In the genomic region with DNA sequence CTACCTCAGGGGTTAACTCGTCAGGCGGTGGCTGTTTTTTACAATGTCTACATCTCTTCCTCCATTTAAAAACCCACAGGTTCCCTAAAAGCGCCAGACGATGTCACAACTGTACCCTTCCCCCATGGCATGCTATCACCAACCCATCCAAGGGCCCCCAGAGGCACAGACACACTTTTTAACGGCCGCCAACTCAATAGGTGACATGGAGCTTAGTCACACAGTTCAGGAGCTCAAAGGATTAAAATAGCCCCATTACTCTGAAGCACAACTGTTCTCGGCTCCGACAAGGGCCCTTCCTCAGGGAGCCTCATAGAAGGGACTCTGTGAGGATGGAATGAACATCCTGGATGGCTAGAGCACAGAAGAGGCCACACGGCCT, we compare ENCODE assay signal across 9 cellular contexts. TPM values are rescaled to one million over a fixed set of nuclear protein-coding genes. Genes with fewer than 3 reads are reported as not detected.
DNase-seq lines count a peak whose midpoint lies in the region; ATAC-seq and TF ChIP-seq lines count a peak whose summit lies in the region.
"Had no signal": no experiment of that assay in that cellular context is flagged by ENCODE, and none has a peak within 500 bp of the region (broad histone marks: within the 10 kb centered on the region; RNA-seq: fewer than 3 reads in every experiment).

No MANE protein-coding gene starts in this region.

- DNase-seq in T-helper 2 cell treated with Interferon-gamma antibody and Interleukin-4, amounts not matched to agents 5 μg/mL and 100 μg/mL, for 36 hours (ENCODE audit: low spot score) = peak; percentile 17
- no peak for DNase-seq in T-helper 2 cell
- DNase-seq in trophoblast cell = no peak
- DNase-seq in globus pallidus (ENCODE audit: low spot score) = no peak
- no peak for DNase-seq in DMS153 treated with DMSO at 0.1 percent for 48 hours (lab: John Stamatoyannopoulos, UW; ENCODE audit: unreplicated experiment)

- no peak overlapping the region for H4K12ac ChIP-seq in trophoblast cell (ENCODE audit: low read depth, low read length)

- H3K27me3 ChIP-seq in trophoblast cell (ENCODE audit: insufficient read depth, low read length) = no peaks in the 10 kb centered on the region

- H3K4ac ChIP-seq in trophoblast cell (ENCODE audit: low read depth, low read length) = peak overlapping the region; percentile 72

- no peak overlapping the region for H3K27ac ChIP-seq in trophoblast cell (ENCODE audit: low read depth, low read length)
- H3K27ac ChIP-seq: coronary artery had no signal

- H3K4me1 Mint-ChIP-seq in T-helper 2 cell treated with Interferon-gamma antibody and Interleukin-4, amounts not matched to agents 5 μg/mL and 100 μg/mL, for 36 hours (ENCODE audit: low read depth) = peaks cover 40% of the 10 kb centered on the region

- no peak overlapping the region for H3K18ac ChIP-seq in trophoblast cell (ENCODE audit: low read length)

- H3K9me3 ChIP-seq in trophoblast cell (ENCODE audit: insufficient read depth, low read depth, low read length) = no peaks in the 10 kb centered on the region

- H2BK120ac ChIP-seq in trophoblast cell (ENCODE audit: insufficient read depth, low read length, poor library complexity) = no peak overlapping the region

- H2AFZ ChIP-seq in trophoblast cell (ENCODE audit: insufficient read depth, low read length, poor library complexity) = no peak overlapping the region

- no peak overlapping the region for H2BK12ac ChIP-seq in trophoblast cell (ENCODE audit: low read length)

- H4K91ac ChIP-seq in trophoblast cell (ENCODE audit: low read depth, low read length) = no peak overlapping the region

- no peak overlapping the region for H3K4me2 ChIP-seq in trophoblast cell (ENCODE audit: low read length)

- H3K4me3 ChIP-seq in trophoblast cell (ENCODE audit: low read depth, low read length) = no peak overlapping the region
- H3K4me3 ChIP-seq: coronary artery had no signal

- no peaks in the 10 kb centered on the region for H3K79me1 ChIP-seq in trophoblast cell (ENCODE audit: low read length)

- no peak overlapping the region for H2AK5ac ChIP-seq in trophoblast cell (ENCODE audit: low read length)

- H3K4me1 ChIP-seq in trophoblast cell (ENCODE audit: control insufficient read depth in 1 of 2, insufficient read depth in 2 of 2, low read length in 2 of 2) = peaks cover 10 to 14% of the 10 kb centered on the region in 2 experiments

- H3K27me3 Mint-ChIP-seq in T-helper 2 cell treated with Interferon-gamma antibody and Interleukin-4, amounts not matched to agents 5 μg/mL and 100 μg/mL, for 36 hours (ENCODE audit: low read depth) = no peaks in the 10 kb centered on the region

- ATAC-seq in HG03175 (IDR thresholded peaks at IDR 0.05; ENCODE audit: unreplicated experiment) = peak; percentile 52
- ATAC-seq in SK-N-SH treated with all-trans-retinoic acid at 6 μM for 48 hours = peak; percentile 59
- ATAC-seq in GM19395 (IDR thresholded peaks at IDR 0.05; ENCODE audit: unreplicated experiment) = no peak

- H3K79me2 ChIP-seq in trophoblast cell (ENCODE audit: control insufficient read depth, insufficient read depth, low read length, poor library complexity) = peaks cover 26% of the 10 kb centered on the region

- H3K23ac ChIP-seq in trophoblast cell (ENCODE audit: low read length) = no peak overlapping the region

- H4K8ac ChIP-seq in trophoblast cell (ENCODE audit: low read depth, low read length) = no peak overlapping the region

- H3K27ac Mint-ChIP-seq in T-helper 2 cell treated with Interferon-gamma antibody and Interleukin-4, amounts not matched to agents 5 μg/mL and 100 μg/mL, for 36 hours = peak overlapping the region; percentile 77

- peak overlapping the region; percentile 46 for H3K4me3 Mint-ChIP-seq in T-helper 2 cell treated with Interferon-gamma antibody and Interleukin-4, amounts not matched to agents 5 μg/mL and 100 μg/mL, for 36 hours

- peaks cover 14% of the 10 kb centered on the region for H3K36me3 Mint-ChIP-seq in T-helper 2 cell treated with Interferon-gamma antibody and Interleukin-4, amounts not matched to agents 5 μg/mL and 100 μg/mL, for 36 hours (ENCODE audit: low read depth)

- peaks cover 4 to 11% of the 10 kb centered on the region in 2 experiments for H3K36me3 ChIP-seq in trophoblast cell (ENCODE audit: control insufficient read depth in 1 of 2, insufficient read depth in 2 of 2, low read length in 2 of 2)

- no peak overlapping the region for H3K14ac ChIP-seq in trophoblast cell (ENCODE audit: low read length)

- no peaks in the 10 kb centered on the region for H3K9me3 Mint-ChIP-seq in T-helper 2 cell treated with Interferon-gamma antibody and Interleukin-4, amounts not matched to agents 5 μg/mL and 100 μg/mL, for 36 hours

- no CpG with 5 or more reads among the region's 9 CpGs for WGBS in trophoblast cell (ENCODE audit: extremely low coverage, insufficient coverage, insufficient read length)

- no peak overlapping the region for H3K9ac ChIP-seq in trophoblast cell (ENCODE audit: low read length)

- H2BK5ac ChIP-seq in trophoblast cell (ENCODE audit: low read depth, low read length, poor library complexity) = no peak overlapping the region

TF ChIP-seq in SK-N-SH treated with all-trans-retinoic acid at 6 μM for 48 hours, 23 proteins besides CTCF, POLR2A, EP300 and RAD21:
- TF ChIP-seq RARB (CRISPR knock-in tag; IDR thresholded peaks at IDR 0.05) = no peak
- no peak for TF ChIP-seq ZNF8 (CRISPR knock-in tag; IDR thresholded peaks at IDR 0.05)
- TF ChIP-seq, protein P1, sequence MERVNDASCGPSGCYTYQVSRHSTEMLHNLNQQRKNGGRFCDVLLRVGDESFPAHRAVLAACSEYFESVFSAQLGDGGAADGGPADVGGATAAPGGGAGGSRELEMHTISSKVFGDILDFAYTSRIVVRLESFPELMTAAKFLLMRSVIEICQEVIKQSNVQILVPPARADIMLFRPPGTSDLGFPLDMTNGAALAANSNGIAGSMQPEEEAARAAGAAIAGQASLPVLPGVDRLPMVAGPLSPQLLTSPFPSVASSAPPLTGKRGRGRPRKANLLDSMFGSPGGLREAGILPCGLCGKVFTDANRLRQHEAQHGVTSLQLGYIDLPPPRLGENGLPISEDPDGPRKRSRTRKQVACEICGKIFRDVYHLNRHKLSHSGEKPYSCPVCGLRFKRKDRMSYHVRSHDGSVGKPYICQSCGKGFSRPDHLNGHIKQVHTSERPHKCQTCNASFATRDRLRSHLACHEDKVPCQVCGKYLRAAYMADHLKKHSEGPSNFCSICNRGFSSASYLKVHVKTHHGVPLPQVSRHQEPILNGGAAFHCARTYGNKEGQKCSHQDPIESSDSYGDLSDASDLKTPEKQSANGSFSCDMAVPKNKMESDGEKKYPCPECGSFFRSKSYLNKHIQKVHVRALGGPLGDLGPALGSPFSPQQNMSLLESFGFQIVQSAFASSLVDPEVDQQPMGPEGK (CRISPR knock-in tag; IDR thresholded peaks at IDR 0.05; ENCODE audit: borderline replicate concordance) = no peak
- TF ChIP-seq CSDC2 (CRISPR knock-in tag; IDR thresholded peaks at IDR 0.05) = no peak
- TF ChIP-seq SNAI2 (CRISPR knock-in tag; IDR thresholded peaks at IDR 0.05) = no peak
- TF ChIP-seq, protein P2, sequence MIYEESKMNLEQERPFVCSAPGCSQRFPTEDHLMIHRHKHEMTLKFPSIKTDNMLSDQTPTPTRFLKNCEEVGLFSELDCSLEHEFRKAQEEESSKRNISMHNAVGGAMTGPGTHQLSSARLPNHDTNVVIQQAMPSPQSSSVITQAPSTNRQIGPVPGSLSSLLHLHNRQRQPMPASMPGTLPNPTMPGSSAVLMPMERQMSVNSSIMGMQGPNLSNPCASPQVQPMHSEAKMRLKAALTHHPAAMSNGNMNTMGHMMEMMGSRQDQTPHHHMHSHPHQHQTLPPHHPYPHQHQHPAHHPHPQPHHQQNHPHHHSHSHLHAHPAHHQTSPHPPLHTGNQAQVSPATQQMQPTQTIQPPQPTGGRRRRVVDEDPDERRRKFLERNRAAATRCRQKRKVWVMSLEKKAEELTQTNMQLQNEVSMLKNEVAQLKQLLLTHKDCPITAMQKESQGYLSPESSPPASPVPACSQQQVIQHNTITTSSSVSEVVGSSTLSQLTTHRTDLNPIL (CRISPR knock-in tag; IDR thresholded peaks at IDR 0.05; ENCODE audit: low read depth) = no peak
- no peak for TF ChIP-seq TOX (CRISPR knock-in tag; IDR thresholded peaks at IDR 0.05; ENCODE audit: borderline replicate concordance)
- no peak for TF ChIP-seq TCF4 (CRISPR knock-in tag; IDR thresholded peaks at IDR 0.05; ENCODE audit: borderline replicate concordance)
- TF ChIP-seq, protein P3, sequence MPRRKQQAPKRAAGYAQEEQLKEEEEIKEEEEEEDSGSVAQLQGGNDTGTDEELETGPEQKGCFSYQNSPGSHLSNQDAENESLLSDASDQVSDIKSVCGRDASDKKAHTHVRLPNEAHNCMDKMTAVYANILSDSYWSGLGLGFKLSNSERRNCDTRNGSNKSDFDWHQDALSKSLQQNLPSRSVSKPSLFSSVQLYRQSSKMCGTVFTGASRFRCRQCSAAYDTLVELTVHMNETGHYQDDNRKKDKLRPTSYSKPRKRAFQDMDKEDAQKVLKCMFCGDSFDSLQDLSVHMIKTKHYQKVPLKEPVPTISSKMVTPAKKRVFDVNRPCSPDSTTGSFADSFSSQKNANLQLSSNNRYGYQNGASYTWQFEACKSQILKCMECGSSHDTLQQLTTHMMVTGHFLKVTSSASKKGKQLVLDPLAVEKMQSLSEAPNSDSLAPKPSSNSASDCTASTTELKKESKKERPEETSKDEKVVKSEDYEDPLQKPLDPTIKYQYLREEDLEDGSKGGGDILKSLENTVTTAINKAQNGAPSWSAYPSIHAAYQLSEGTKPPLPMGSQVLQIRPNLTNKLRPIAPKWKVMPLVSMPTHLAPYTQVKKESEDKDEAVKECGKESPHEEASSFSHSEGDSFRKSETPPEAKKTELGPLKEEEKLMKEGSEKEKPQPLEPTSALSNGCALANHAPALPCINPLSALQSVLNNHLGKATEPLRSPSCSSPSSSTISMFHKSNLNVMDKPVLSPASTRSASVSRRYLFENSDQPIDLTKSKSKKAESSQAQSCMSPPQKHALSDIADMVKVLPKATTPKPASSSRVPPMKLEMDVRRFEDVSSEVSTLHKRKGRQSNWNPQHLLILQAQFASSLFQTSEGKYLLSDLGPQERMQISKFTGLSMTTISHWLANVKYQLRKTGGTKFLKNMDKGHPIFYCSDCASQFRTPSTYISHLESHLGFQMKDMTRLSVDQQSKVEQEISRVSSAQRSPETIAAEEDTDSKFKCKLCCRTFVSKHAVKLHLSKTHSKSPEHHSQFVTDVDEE (CRISPR knock-in tag; IDR thresholded peaks at IDR 0.05) = no peak
- TF ChIP-seq ZNF565 (CRISPR knock-in tag; conservative IDR thresholded peaks at IDR 0.05; ENCODE audit: low read depth) = no peak
- TF ChIP-seq ZNF70 (CRISPR knock-in tag; IDR thresholded peaks at IDR 0.05) = no peak
- no peak for TF ChIP-seq PPARA (CRISPR knock-in tag; IDR thresholded peaks at IDR 0.05; ENCODE audit: borderline replicate concordance)
- no peak for TF ChIP-seq OSR1 (CRISPR knock-in tag; IDR thresholded peaks at IDR 0.05)
- no peak for TF ChIP-seq ZFP30 (CRISPR knock-in tag; IDR thresholded peaks at IDR 0.05)
- no peak for TF ChIP-seq ESRRG (CRISPR knock-in tag; IDR thresholded peaks at IDR 0.05)
- no peak for TF ChIP-seq GLIS3 (CRISPR knock-in tag; IDR thresholded peaks at IDR 0.05)
- no peak for TF ChIP-seq ZFP3 (CRISPR knock-in tag; IDR thresholded peaks at IDR 0.05)

RNA-seq across cellular contexts. Expression of a gene that starts 12.4 kb away (rescaled TPM):
- 115 and 120 TPM in 2 replicates for polyA plus RNA-seq in trophoblast cell (2013)
